Comparison of ENCODE assay signal across 11 cellular contexts in genomic region chr12:62744551-62744950, GRCh38.
A peak's percentile ranks its signal among the peaks of the same experiment; 100 is the strongest.
DNase-seq lines count a peak whose midpoint lies in the region; ATAC-seq and TF ChIP-seq lines count a peak whose summit lies in the region.
"Had no signal": no experiment of that assay in that cellular context is flagged by ENCODE, and none has a peak within 500 bp of the region (broad histone marks: within the 10 kb centered on the region; RNA-seq: fewer than 3 reads in every experiment).

No MANE protein-coding gene starts in this region.

- H4K8ac ChIP-seq in H9 (replicated peaks; ENCODE audit: insufficient read length, low read depth, low read length): no peak overlapping the region

- H3K27ac ChIP-seq in H9 (ENCODE audit: insufficient read length, low read depth, low read length): no peak overlapping the region
- H3K27ac ChIP-seq in foreskin keratinocyte: no peak overlapping the region

- H3K9ac ChIP-seq in H9 (ENCODE audit: extremely low read depth, insufficient read length, low read length): no peak overlapping the region

- H3T11ph ChIP-seq in H9 (ENCODE audit: low read length): no peak overlapping the region

- no peaks in the 10 kb centered on the region for H3K23me2 ChIP-seq in H9 (ENCODE audit: insufficient read length, low read depth, low read length, poor library complexity, severe bottlenecking)

- no peak for TF ChIP-seq CTCF in H9 (conservative IDR thresholded peaks at IDR 0.05)
- TF ChIP-seq CTCF in foreskin keratinocyte (conservative IDR thresholded peaks at IDR 0.05): no peak
- no peak for TF ChIP-seq CTCF in endothelial cell (IDR thresholded peaks at IDR 0.05; ENCODE audit: unreplicated experiment)

- H2BK20ac ChIP-seq in H9 (ENCODE audit: low read depth, low read length, poor library complexity, severe bottlenecking): no peak overlapping the region

- H3K4me3 Mint-ChIP-seq in H9 (no peak overlapping the region), endothelial cell (ENCODE audit: unreplicated experiment) (no peak overlapping the region)

- H2BK120ac ChIP-seq in H9 (ENCODE audit: low read depth, low read length, poor library complexity, severe bottlenecking): no peak overlapping the region

- peak; percentile 29 for ATAC-seq in left colon
- ATAC-seq in foreskin keratinocyte: no peak
- no peak for ATAC-seq in HG03135 (IDR thresholded peaks at IDR 0.05; ENCODE audit: unreplicated experiment)

- H3K79me1 ChIP-seq in H9 (ENCODE audit: insufficient read depth, low read depth, low read length, poor library complexity, severe bottlenecking): no peaks in the 10 kb centered on the region

- no peaks in the 10 kb centered on the region for H4K20me1 ChIP-seq in H9 (ENCODE audit: control insufficient read depth, insufficient read depth, insufficient read length)

- H3K56ac ChIP-seq in H9 (ENCODE audit: insufficient read length, low read depth, low read length): no peak overlapping the region

- no peak overlapping the region for H3K18ac ChIP-seq in H9 (ENCODE audit: insufficient read length, low read depth, low read length)

- no peaks in the 10 kb centered on the region for H3K9me3 ChIP-seq in H9 (ENCODE audit: control insufficient read depth, low read depth, low read length)

- no peak overlapping the region for H3K23ac ChIP-seq in H9 (ENCODE audit: insufficient read length, low read depth, low read length)

- no peaks in the 10 kb centered on the region for H3K27me3 Mint-ChIP-seq in H9 (ENCODE audit: low read depth)
- H3K27me3 Mint-ChIP-seq in endothelial cell (ENCODE audit: unreplicated experiment): no peaks in the 10 kb centered on the region

- no peak overlapping the region for H3K14ac ChIP-seq in H9 (ENCODE audit: insufficient read depth, low read length)

- no peak overlapping the region for H4K5ac ChIP-seq in H9 (ENCODE audit: insufficient read length, low read depth, low read length)

- H2AK5ac ChIP-seq in H9 (ENCODE audit: insufficient read length, low read length): no peak overlapping the region

- intact Hi-C loops in left colon (cut with DNase I, micrococcal nuclease): no loop called here

- no peaks in the 10 kb centered on the region for H3K79me2 ChIP-seq in H9 (ENCODE audit: insufficient read depth, low read length)

- no CpG with 5 or more reads among the region's 5 CpGs for WGBS in H9 (ENCODE audit: extremely low coverage, insufficient read length, low lambda C conversion rate)

- no peak overlapping the region for H4K91ac ChIP-seq in H9 (ENCODE audit: insufficient read length, low read depth, low read length)

- H3K4me1 ChIP-seq in H9 (ENCODE audit: insufficient read depth, low read length) (no peaks in the 10 kb centered on the region), foreskin keratinocyte (peaks cover 2% of the 10 kb centered on the region)

- no peak overlapping the region for H3K4ac ChIP-seq in H9 (ENCODE audit: low read depth, low read length)

- no peak overlapping the region for H2BK5ac ChIP-seq in H9 (ENCODE audit: insufficient read length, low read length)

- H3K27me3 ChIP-seq in H9 (ENCODE audit: insufficient read depth, low read length) (no peaks in the 10 kb centered on the region), foreskin keratinocyte (no peaks in the 10 kb centered on the region)

- no peak overlapping the region for H2BK12ac ChIP-seq in H9 (ENCODE audit: insufficient read length, low read depth, low read length)

- no peaks in the 10 kb centered on the region for H3K36me3 Mint-ChIP-seq in H9 (ENCODE audit: insufficient read depth in 1 of 3, low read depth in 3 of 3)
- peaks cover 10% of the 10 kb centered on the region for H3K36me3 Mint-ChIP-seq in endothelial cell (ENCODE audit: low read depth, unreplicated experiment)

- H3K4me2 ChIP-seq in H9 (ENCODE audit: insufficient read depth, insufficient read length, low read length): no peak overlapping the region

- DNase-seq in AG20443 (ENCODE audit: low spot score): peak; percentile 33
- no peak for DNase-seq in H9
- DNase-seq in RPMI7951 (ENCODE audit: low read depth): peak; percentile 96
- DNase-seq in left colon: peak in 1 of 2 donors; percentile 36
- DNase-seq in foreskin keratinocyte: no peak
- DNase-seq in germinal center (ENCODE audit: low spot score): no peak
- no peak for DNase-seq in endothelial cell (ENCODE audit: low spot score)
- DNase-seq: effector memory CD4-positive, alpha-beta T cell; NCI-H510A treated with DMSO at 0.1 percent for 48 hours; T-helper 9 cell had no signal

- H3K9me3 Mint-ChIP-seq in H9: no peaks in the 10 kb centered on the region
- H3K9me3 Mint-ChIP-seq in endothelial cell (ENCODE audit: unreplicated experiment): no peaks in the 10 kb centered on the region

- H3K27ac Mint-ChIP-seq in H9 (peak overlapping the region in 2 of 3 experiments; percentile 50 to 57; a peak in 3 of 7 replicates), endothelial cell (ENCODE audit: unreplicated experiment) (no peak overlapping the region)

- H2AFZ ChIP-seq in H9 (ENCODE audit: low read length): no peak overlapping the region

- H2BK15ac ChIP-seq in H9 (ENCODE audit: low read depth, low read length): no peak overlapping the region

- H3K4me1 Mint-ChIP-seq in H9: peaks cover 19 to 20% of the 10 kb centered on the region in 2 experiments
- peaks cover 17% of the 10 kb centered on the region for H3K4me1 Mint-ChIP-seq in endothelial cell (ENCODE audit: unreplicated experiment)

Comparison
In these comparisons a context has a peak if more than half of its experiments do, and no peak if none do; other contexts are left out.
1. DNase-seq: peak in AG20443 (single experiment) and RPMI7951 (single experiment); none in H9 (single experiment), foreskin keratinocyte (0 of 2), germinal center (single experiment) and endothelial cell (single experiment).